Comparison of ENCODE assay signal across 8 cellular contexts in genomic region chr21:38925923-38926322, GRCh38.
DNase-seq lines count a peak whose midpoint lies in the region; ATAC-seq and TF ChIP-seq lines count a peak whose summit lies in the region.

No MANE protein-coding gene starts in this region.

- no peak for TF ChIP-seq POLR2A in spleen (IDR thresholded peaks at IDR 0.05)

- peak overlapping the region; percentile 70 to 79 for H3K27ac ChIP-seq in right atrium auricular region
- peak overlapping the region in 7 of 8 donors; percentile 53 to 82 (median 68) for H3K27ac ChIP-seq in spleen

- H3K36me3 ChIP-seq in right atrium auricular region (no peaks in the 10 kb centered on the region), spleen (no peaks in the 10 kb centered on the region), H7 (replicated peaks; ENCODE audit: control insufficient read depth, insufficient read depth, low read length) (no peaks in the 10 kb centered on the region)

- DNase-seq in HK-2 (ENCODE audit: unreplicated experiment) (peak; percentile 25), right atrium auricular region (ENCODE audit: low spot score) (peak; percentile 85), spleen (no peak), H7 (no peak)
- DNase-seq in central memory CD4-positive, alpha-beta T cell, result no peak

- H3K9me3 ChIP-seq in right atrium auricular region (no peaks in the 10 kb centered on the region), spleen (peaks cover 0 to 9% (median 3%) of the 10 kb centered on the region in 8 donors)

- intact Hi-C loops in spleen (cut with DNase I; ENCODE audit: low total_unique reads), result no loop called here

- WGBS in spleen, 5 donors, result 1 to 8% (median 4%) methylated on average over 6 to 7 of the region's 7 CpGs

- ATAC-seq in GM18519 (IDR thresholded peaks at IDR 0.05; ENCODE audit: low FRiP score, unreplicated experiment) (no peak), GM21576 (IDR thresholded peaks at IDR 0.05; ENCODE audit: unreplicated experiment) (no peak)

- H3K4me3 ChIP-seq in WI38 (ENCODE audit: low read depth, low read length) (peak overlapping the region; percentile 40), right atrium auricular region (peak overlapping the region; percentile 3 to 33), spleen (peak overlapping the region in 3 of 8 donors; percentile 23 to 54 (median 30)), H7 (ENCODE audit: insufficient read depth, low read depth, low read length) (no peak overlapping the region)

- H3K27me3 ChIP-seq in right atrium auricular region, result no peaks in the 10 kb centered on the region
- H3K27me3 ChIP-seq in spleen (replicated peaks in 1 of 7), result peaks cover 0 to 16% (median 0%) of the 10 kb centered on the region in 7 donors
- no peaks in the 10 kb centered on the region for H3K27me3 ChIP-seq in H7 (ENCODE audit: control insufficient read depth, insufficient read depth, low read length)

- TF ChIP-seq CTCF in WI38 (IDR thresholded peaks at IDR 0.05; ENCODE audit: low read depth, low read length), result no peak
- no peak for TF ChIP-seq CTCF in right atrium auricular region (IDR thresholded peaks at IDR 0.05)
- TF ChIP-seq CTCF in spleen (IDR thresholded peaks at IDR 0.05 in 8 of 11, conservative IDR thresholded peaks at IDR 0.05 in 3 of 11), result no peak

- H3K4me1 ChIP-seq in right atrium auricular region (peaks cover 0 to 26% of the 10 kb centered on the region in 2 donors), spleen (peaks cover 3 to 31% (median 16%) of the 10 kb centered on the region in 6 donors)

Comparison
In these comparisons a context has a peak if more than half of its experiments do, and no peak if none do; other contexts are left out.
1. DNase-seq: peak in HK-2 (single experiment) and right atrium auricular region (single experiment); none in spleen (single experiment), H7 (single experiment) and central memory CD4-positive, alpha-beta T cell (single experiment).